Comparison of ENCODE assay signal across 23 cellular contexts in genomic region chr7:92053312-92053711, GRCh38.
"Had no signal": no experiment of that assay in that cellular context is flagged by ENCODE, and none has a peak within 500 bp of the region (broad histone marks: within the 10 kb centered on the region; RNA-seq: fewer than 3 reads in every experiment).

No MANE protein-coding gene starts in this region.

- H3K27ac ChIP-seq: adrenal gland, SJCRH30 had no signal

- H3K27me3 ChIP-seq: adrenal gland, SJCRH30 had no signal

- H3K36me3 ChIP-seq: adrenal gland had no signal

- H3K9me3 ChIP-seq: adrenal gland, SJCRH30, SK-N-SH had no signal

- H3K4me3 ChIP-seq: adrenal gland, K562, SJCRH30 had no signal

- DNase-seq: activated CD4-positive, alpha-beta T cell treated with anti-CD3 and anti-CD28 coated beads for 48 hours; activated CD4-positive, alpha-beta T cell treated with anti-CD3 and anti-CD28 coated beads, Interleukin-2, amount 50 U/mL, for 4 hours; activated CD4-positive, CD25-positive, alpha-beta regulatory T cell treated with anti-CD3 and anti-CD28 coated beads, Interleukin-2, amount 50 U/mL, for 72 hours; activated CD8-positive, alpha-beta memory T cell treated with anti-CD3 and anti-CD28 coated beads, Interleukin-2, amount 50 U/mL, for 48 hours; activated CD8-positive, alpha-beta T cell treated with anti-CD3 and anti-CD28 coated beads, Interleukin-2, amount 10 ng/mL, durations not matched to agents 7 days and 5 days; activated naive CD4-positive, alpha-beta T cell treated with anti-CD3 and anti-CD28 coated beads, Interleukin-2, amount 50 U/mL, for 16 hours; activated naive CD8-positive, alpha-beta T cell treated with anti-CD3 and anti-CD28 coated beads, Interleukin-2, amount 10 ng/mL, durations not matched to agents 7 days and 5 days; activated T-cell treated with anti-CD3 and anti-CD28 coated beads, Interleukin-2, amount 50 U/mL, for 1 hour; adrenal gland; anterior cingulate cortex; Karpas-422; MM.1S; NCI-H1092 treated with DMSO at 0.1 percent for 48 hours; NCI-H1417 treated with DMSO at 0.1 percent for 48 hours; NCI-H1694 treated with DMSO at 0.1 percent for 48 hours; NCI-H2081; NCI-H510A treated with DMSO at 0.1 percent for 48 hours; NCI-H69; NK-92 treated with Interleukin-12 subunit alpha and Interleukin-12 subunit beta, amount 100 ng/mL, for 24 hours; SJCRH30; SK-N-SH had no signal

- ATAC-seq: activated CD8-positive, alpha-beta T cell treated with anti-CD3 and anti-CD28 coated beads, Interleukin-2, amount 10 ng/mL, durations not matched to agents 7 days and 5 days; K562; WTC11 had no signal

- H3K4me1 ChIP-seq: SJCRH30 had no signal
